Comparison of ENCODE assay signal across 8 cellular contexts in genomic region chr19:39411832-39412099, GRCh38. TPM values are rescaled to one million over a fixed set of nuclear protein-coding genes. Genes with fewer than 3 reads are reported as not detected.
DNase-seq lines count a peak whose midpoint lies in the region; ATAC-seq and TF ChIP-seq lines count a peak whose summit lies in the region.

No MANE protein-coding gene starts in this region.

- peak overlapping the region; percentile 100 for H3K27ac ChIP-seq in parathyroid adenoma

- peak overlapping the region; percentile 95 for H3K4me2 ChIP-seq in parathyroid adenoma (ENCODE audit: low read length)

- DNase-seq in GM10266 (ENCODE audit: extremely low spot score) (peak; percentile 81), NCI-H1105 (lab: John Stamatoyannopoulos, UW) (peak; percentile 84), SKM-1 (lab: John Stamatoyannopoulos, UW; ENCODE audit: unreplicated experiment) (peak; percentile 81), Right ventricle myocardium inferior (ENCODE audit: missing footprints) (peak; percentile 93), type B pancreatic cell (ENCODE audit: extremely low spot score, unreplicated experiment) (peak; percentile 87)
- DNase-seq in activated naive CD8-positive, alpha-beta T cell treated with anti-CD3 and anti-CD28 coated beads for 36 hours = peak; percentile 83

- no peaks in the 10 kb centered on the region for H3K36me3 ChIP-seq in parathyroid adenoma (ENCODE audit: control insufficient read depth, insufficient read depth, low read length)

- H3K4me1 Mint-ChIP-seq in activated naive CD8-positive, alpha-beta T cell treated with anti-CD3 and anti-CD28 coated beads for 36 hours = peaks cover 34% of the 10 kb centered on the region
- H3K4me1 Mint-ChIP-seq in type B pancreatic cell (ENCODE audit: unreplicated experiment) = peaks cover 29% of the 10 kb centered on the region

- H3K27me3 ChIP-seq in parathyroid adenoma (ENCODE audit: control insufficient read depth, insufficient read depth, low read length) = no peaks in the 10 kb centered on the region

- H2AFZ ChIP-seq in parathyroid adenoma = no peak overlapping the region

- peak overlapping the region; percentile 93 for H3K27ac Mint-ChIP-seq in activated naive CD8-positive, alpha-beta T cell treated with anti-CD3 and anti-CD28 coated beads for 36 hours
- H3K27ac Mint-ChIP-seq in type B pancreatic cell = peak overlapping the region; percentile 99

- intact Hi-C loops in Right ventricle myocardium inferior (cut with DNase I) = loop anchor here (1.0 to 5.0 kb wide), 5 partner anchors 8 to 284 kb away; partner anchors contain the start of genes PAK4, RPS16 and SAMD4B

- peaks cover 17% of the 10 kb centered on the region for H3K4me1 ChIP-seq in parathyroid adenoma

- no peak overlapping the region for H3K9ac ChIP-seq in parathyroid adenoma

- peaks cover 20% of the 10 kb centered on the region for H3K36me3 Mint-ChIP-seq in activated naive CD8-positive, alpha-beta T cell treated with anti-CD3 and anti-CD28 coated beads for 36 hours
- H3K36me3 Mint-ChIP-seq in type B pancreatic cell = peaks cover 13% of the 10 kb centered on the region

- peak overlapping the region; percentile 86 for H3K4me3 ChIP-seq in parathyroid adenoma (ENCODE audit: low read depth, low read length)

- no peaks in the 10 kb centered on the region for H3K9me3 Mint-ChIP-seq in activated naive CD8-positive, alpha-beta T cell treated with anti-CD3 and anti-CD28 coated beads for 36 hours
- H3K9me3 Mint-ChIP-seq in type B pancreatic cell = no peaks in the 10 kb centered on the region

- H3K27me3 Mint-ChIP-seq in activated naive CD8-positive, alpha-beta T cell treated with anti-CD3 and anti-CD28 coated beads for 36 hours = peaks cover 4% of the 10 kb centered on the region
- H3K27me3 Mint-ChIP-seq in type B pancreatic cell = peaks cover 8% of the 10 kb centered on the region

- peaks cover 14% of the 10 kb centered on the region for H3K79me2 ChIP-seq in parathyroid adenoma

- no peaks in the 10 kb centered on the region for H3K9me3 ChIP-seq in parathyroid adenoma (ENCODE audit: control insufficient read depth, low read length)

- peak overlapping the region; percentile 82 for H3K4me3 Mint-ChIP-seq in activated naive CD8-positive, alpha-beta T cell treated with anti-CD3 and anti-CD28 coated beads for 36 hours
- H3K4me3 Mint-ChIP-seq in type B pancreatic cell = peak overlapping the region; percentile 87

- ATAC-seq in HG02642 (IDR thresholded peaks at IDR 0.05; ENCODE audit: poor library complexity, unreplicated experiment) (peak; percentile 21), Right ventricle myocardium inferior (peak; percentile 38)

- TF ChIP-seq CTCF in GM10266 (IDR thresholded peaks at IDR 0.05; ENCODE audit: control insufficient read depth, insufficient read depth, low read depth, missing control alignments) (peak; percentile 89), parathyroid adenoma (IDR thresholded peaks at IDR 0.05) (peak; percentile 94), type B pancreatic cell (conservative IDR thresholded peaks at IDR 0.05) (peak; percentile 95)

RNA-seq across cellular contexts. Expression of gene PLEKHG2, which starts 0.7 kb away (rescaled TPM):
- total RNA-seq in activated naive CD8-positive, alpha-beta T cell treated with anti-CD3 and anti-CD28 coated beads for 36 hours = 10 to 100 TPM; 29.1 to 40.0 TPM
- total RNA-seq in Right ventricle myocardium inferior (10.4 TPM), type B pancreatic cell (ENCODE audit: low replicate concordance) (32.9 and 86.7 TPM in 2 replicates)

RNA-seq across cellular contexts. Expression of gene ZFP36, which starts 5.1 kb away (rescaled TPM):
- 10 to 100 TPM; 15.5 to 15.6 TPM for total RNA-seq in activated naive CD8-positive, alpha-beta T cell treated with anti-CD3 and anti-CD28 coated beads for 36 hours
- 48.7 TPM for total RNA-seq in Right ventricle myocardium inferior
- total RNA-seq in type B pancreatic cell (ENCODE audit: low replicate concordance) = 36.0 and 101 TPM in 2 replicates

RNA-seq across cellular contexts. Expression of gene MED29, which starts 20.6 kb away (rescaled TPM):
- total RNA-seq in activated naive CD8-positive, alpha-beta T cell treated with anti-CD3 and anti-CD28 coated beads for 36 hours = 10 to 100 TPM; 23.3 to 26.8 TPM
- total RNA-seq in Right ventricle myocardium inferior = 21.8 TPM
- 37.3 and 40.8 TPM in 2 replicates for total RNA-seq in type B pancreatic cell (ENCODE audit: low replicate concordance)

RNA-seq across cellular contexts. Expression of gene PAF1, which starts 20.9 kb away (rescaled TPM):
- 10 to 100 TPM; 43.6 to 44.0 TPM for total RNA-seq in activated naive CD8-positive, alpha-beta T cell treated with anti-CD3 and anti-CD28 coated beads for 36 hours
- total RNA-seq in Right ventricle myocardium inferior (34.5 TPM), type B pancreatic cell (ENCODE audit: low replicate concordance) (36.9 and 43.6 TPM in 2 replicates)

RNA-seq across cellular contexts. Expression of gene RPS16, which starts 24.0 kb away (rescaled TPM):
- total RNA-seq in activated naive CD8-positive, alpha-beta T cell treated with anti-CD3 and anti-CD28 coated beads for 36 hours = 1,000 to 10,000 TPM; 3,164 to 3,181 TPM
- 1,258 TPM for total RNA-seq in Right ventricle myocardium inferior
- total RNA-seq in type B pancreatic cell (ENCODE audit: low replicate concordance) = 2,174 and 2,175 TPM in 2 replicates

Comparison
In these comparisons a context has a peak if more than half of its experiments do, and no peak if none do; other contexts are left out.
1. Peak in every context shown above with its lines: DNase-seq, ATAC-seq, H3K4me3 ChIP-seq and H3K27ac ChIP-seq.